1 cellular context compared by ENCODE assay signal in genomic region chr5:132761321-132762240, GRCh38.
TF ChIP-seq lines count a peak whose summit lies in the region.

No MANE protein-coding gene starts in this region.

TF ChIP-seq in GM23338, 12 proteins besides CTCF, POLR2A, EP300 and RAD21:
- TF ChIP-seq ZNF331 (CRISPR knock-in tag; IDR thresholded peaks at IDR 0.05; ENCODE audit: low read depth) (no peak), REST (IDR thresholded peaks at IDR 0.05; ENCODE audit: unreplicated experiment) (no peak), POLR2AphosphoS5 (IDR thresholded peaks at IDR 0.05; ENCODE audit: low read depth) (no peak), CREB1 (CRISPR knock-in tag; IDR thresholded peaks at IDR 0.05; ENCODE audit: low read depth) (no peak), EZH2phosphoT487 (IDR thresholded peaks at IDR 0.05; ENCODE audit: unreplicated experiment) (no peak), ETS1 (IDR thresholded peaks at IDR 0.05) (no peak), ZNF462 (CRISPR knock-in tag; IDR thresholded peaks at IDR 0.05) (no peak), STAT1 (IDR thresholded peaks at IDR 0.05; ENCODE audit: unreplicated experiment) (no peak), ZNF114 (CRISPR knock-in tag; IDR thresholded peaks at IDR 0.05) (no peak), EZH2 (IDR thresholded peaks at IDR 0.05; ENCODE audit: low read depth, unreplicated experiment) (no peak), JUNB (IDR thresholded peaks at IDR 0.05; ENCODE audit: unreplicated experiment) (no peak), NANOG (IDR thresholded peaks at IDR 0.05; ENCODE audit: borderline replicate concordance) (no peak)
